In the genomic region with DNA sequence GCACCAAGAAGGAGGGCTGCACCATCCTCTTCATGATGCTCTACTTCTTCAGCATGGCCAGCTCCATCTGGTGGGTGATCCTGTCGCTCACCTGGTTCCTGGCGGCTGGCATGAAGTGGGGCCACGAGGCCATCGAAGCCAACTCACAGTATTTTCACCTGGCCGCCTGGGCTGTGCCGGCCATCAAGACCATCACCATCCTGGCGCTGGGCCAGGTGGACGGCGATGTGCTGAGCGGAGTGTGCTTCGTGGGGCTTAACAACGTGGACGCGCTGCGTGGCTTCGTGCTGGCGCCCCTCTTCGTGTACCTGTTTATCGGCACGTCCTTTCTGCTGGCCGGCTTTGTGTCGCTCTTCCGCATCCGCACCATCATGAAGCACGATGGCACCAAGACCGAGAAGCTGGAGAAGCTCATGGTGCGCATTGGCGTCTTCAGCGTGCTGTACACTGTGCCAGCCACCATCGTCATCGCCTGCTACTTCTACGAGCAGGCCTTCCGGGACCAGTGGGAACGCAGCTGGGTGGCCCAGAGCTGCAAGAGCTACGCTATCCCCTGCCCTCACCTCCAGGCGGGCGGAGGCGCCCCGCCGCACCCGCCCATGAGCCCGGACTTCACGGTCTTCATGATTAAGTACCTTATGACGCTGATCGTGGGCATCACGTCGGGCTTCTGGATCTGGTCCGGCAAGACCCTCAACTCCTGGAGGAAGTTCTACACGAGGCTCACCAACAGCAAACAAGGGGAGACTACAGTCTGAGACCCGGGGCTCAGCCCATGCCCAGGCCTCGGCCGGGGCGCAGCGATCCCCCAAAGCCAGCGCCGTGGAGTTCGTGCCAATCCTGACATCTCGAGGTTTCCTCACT, we compare ENCODE assay signal across 8 cellular contexts. TPM values are rescaled to one million over a fixed set of nuclear protein-coding genes. Genes with fewer than 3 reads are reported as not detected.
DNase-seq lines count a peak whose midpoint lies in the region; ATAC-seq, FAIRE-seq and TF ChIP-seq lines count a peak whose summit lies in the region.

No MANE protein-coding gene starts in this region.

- WGBS in right cardiac atrium, result 32% methylated on average over 58 of the region's 58 CpGs

- peaks cover 32% of the 10 kb centered on the region for H3K27me3 Mint-ChIP-seq in activated T-helper 1 cell treated with anti-CD3 and anti-CD28 coated beads, Interleukin-12 subunit alpha, Interleukin-12 subunit beta, Interleukin-2, Interleukin-4 antibody, amounts not matched to agents 30 ng/mL and 10 ng/mL and 1 ng/mL, durations not matched to agents 14 hours and 24 hours and 36 hours (ENCODE audit: insufficient read depth)

- H3K4me3 ChIP-seq in GM06990 (replicated peaks; ENCODE audit: low read depth, low read length) (no peak overlapping the region), right cardiac atrium (ENCODE audit: low read length) (peak overlapping the region; percentile 86), gastrocnemius medialis (peak overlapping the region; percentile 62 to 85 (median 74))

- no peak for TF ChIP-seq POLR2A in gastrocnemius medialis (IDR thresholded peaks at IDR 0.05)
- TF ChIP-seq POLR2A in H54 (IDR thresholded peaks at IDR 0.05; ENCODE audit: low read depth, low read length), result no peak

- no peaks in the 10 kb centered on the region for H3K9me3 Mint-ChIP-seq in activated T-helper 1 cell treated with anti-CD3 and anti-CD28 coated beads, Interleukin-12 subunit alpha, Interleukin-12 subunit beta, Interleukin-2, Interleukin-4 antibody, amounts not matched to agents 30 ng/mL and 10 ng/mL and 1 ng/mL, durations not matched to agents 14 hours and 24 hours and 36 hours

- no peaks in the 10 kb centered on the region for H3K27me3 ChIP-seq in GM06990 (replicated peaks; ENCODE audit: control insufficient read depth, insufficient read depth, low read length)
- no peaks in the 10 kb centered on the region for H3K27me3 ChIP-seq in right cardiac atrium (ENCODE audit: control insufficient read depth, insufficient read depth)
- H3K27me3 ChIP-seq in gastrocnemius medialis, result no peaks in the 10 kb centered on the region

- H3K4me1 Mint-ChIP-seq in activated T-helper 1 cell treated with anti-CD3 and anti-CD28 coated beads, Interleukin-12 subunit alpha, Interleukin-12 subunit beta, Interleukin-2, Interleukin-4 antibody, amounts not matched to agents 30 ng/mL and 10 ng/mL and 1 ng/mL, durations not matched to agents 14 hours and 24 hours and 36 hours (ENCODE audit: low read depth), result no peaks in the 10 kb centered on the region

- ATAC-seq in right cardiac atrium (no peak), gastrocnemius medialis (no peak), HG02973 (IDR thresholded peaks at IDR 0.05; ENCODE audit: unreplicated experiment) (no peak)

- H3K9me3 ChIP-seq in right cardiac atrium (ENCODE audit: control insufficient read depth, low read length), result no peaks in the 10 kb centered on the region
- no peaks in the 10 kb centered on the region for H3K9me3 ChIP-seq in gastrocnemius medialis

- in situ Hi-C loops in gastrocnemius medialis (cut with MboI; ENCODE audit: low sequenced_read_pairs in 4 of 4), result no loop called here

- DNase-seq in GM06990 (ENCODE audit: extremely low read depth, insufficient read length) (peak; percentile 17), right cardiac atrium (peak; percentile 69 to 82 (median 79)), gastrocnemius medialis (no peak), H54 (ENCODE audit: insufficient read length, low spot score) (no peak), NCI-H187 (lab: John Stamatoyannopoulos, UW) (no peak)
- no peak for DNase-seq in activated T-helper 1 cell treated with anti-CD3 and anti-CD28 coated beads, Interleukin-12 subunit alpha, Interleukin-12 subunit beta, Interleukin-2, Interleukin-4 antibody, amounts not matched to agents 30 ng/mL and 10 ng/mL and 1 ng/mL, durations not matched to agents 14 hours and 24 hours and 36 hours (ENCODE audit: low spot score)
- DNase-seq in activated CD4-positive, alpha-beta T cell treated with anti-CD3 and anti-CD28 coated beads, Interleukin-2, amount 50 U/mL, for 1 hour, result no peak

- H3K4me3 Mint-ChIP-seq in activated T-helper 1 cell treated with anti-CD3 and anti-CD28 coated beads, Interleukin-12 subunit alpha, Interleukin-12 subunit beta, Interleukin-2, Interleukin-4 antibody, amounts not matched to agents 30 ng/mL and 10 ng/mL and 1 ng/mL, durations not matched to agents 14 hours and 24 hours and 36 hours, result peak overlapping the region; percentile 84

- no peak for FAIRE-seq in H54 (lab: Jason Lieb, UNC)

- H3K27ac ChIP-seq in right cardiac atrium (ENCODE audit: low read length) (peak overlapping the region; percentile 93), gastrocnemius medialis (no peak overlapping the region)

- no peak overlapping the region for H3K27ac Mint-ChIP-seq in activated T-helper 1 cell treated with anti-CD3 and anti-CD28 coated beads, Interleukin-12 subunit alpha, Interleukin-12 subunit beta, Interleukin-2, Interleukin-4 antibody, amounts not matched to agents 30 ng/mL and 10 ng/mL and 1 ng/mL, durations not matched to agents 14 hours and 24 hours and 36 hours

- no peaks in the 10 kb centered on the region for H3K36me3 Mint-ChIP-seq in activated T-helper 1 cell treated with anti-CD3 and anti-CD28 coated beads, Interleukin-12 subunit alpha, Interleukin-12 subunit beta, Interleukin-2, Interleukin-4 antibody, amounts not matched to agents 30 ng/mL and 10 ng/mL and 1 ng/mL, durations not matched to agents 14 hours and 24 hours and 36 hours (ENCODE audit: low read depth)

- H3K4me1 ChIP-seq in right cardiac atrium (ENCODE audit: control insufficient read depth, insufficient read depth, low read length), result peaks cover 3% of the 10 kb centered on the region
- H3K4me1 ChIP-seq in gastrocnemius medialis, result peaks cover 0 to 8% of the 10 kb centered on the region in 2 donors

- TF ChIP-seq CTCF in GM06990 (IDR thresholded peaks at IDR 0.05; ENCODE audit: insufficient read depth, low read length, poor library complexity, severe bottlenecking) (no peak), gastrocnemius medialis (IDR thresholded peaks at IDR 0.05 in 4 of 5, conservative IDR thresholded peaks at IDR 0.05 in 1 of 5) (no peak)

- intact Hi-C loops in activated T-helper 1 cell treated with anti-CD3 and anti-CD28 coated beads, Interleukin-12 subunit alpha, Interleukin-12 subunit beta, Interleukin-2, Interleukin-4 antibody, amounts not matched to agents 30 ng/mL and 10 ng/mL and 1 ng/mL, durations not matched to agents 14 hours and 24 hours and 36 hours (cut with micrococcal nuclease), result no loop called here
- intact Hi-C loops in right cardiac atrium (cut with DNase I) (loop anchor here in 3 of 4 donors (5.0 to 10.0 kb wide), 2 partner anchors 179 to 181 kb away; no protein-coding TSS in a partner anchor), gastrocnemius medialis (cut with DNase I; ENCODE audit: low total_unique reads) (no loop called here)

- H3K36me3 ChIP-seq in GM06990 (ENCODE audit: control insufficient read depth, insufficient read depth, low read length) (no peaks in the 10 kb centered on the region), gastrocnemius medialis (no peaks in the 10 kb centered on the region)

RNA-seq across cellular contexts. Expression of a gene that starts 2.1 kb away (rescaled TPM):
- total RNA-seq in activated T-helper 1 cell treated with anti-CD3 and anti-CD28 coated beads, Interleukin-12 subunit alpha, Interleukin-12 subunit beta, Interleukin-2, Interleukin-4 antibody, amounts not matched to agents 30 ng/mL and 10 ng/mL and 1 ng/mL, durations not matched to agents 14 hours and 24 hours and 36 hours, result 0.70 and 0.86 TPM in 2 replicates
- 10 to 100 TPM; 11.8 to 33.9 (median 27.2) TPM for total RNA-seq in right cardiac atrium
- 15.4 TPM for polyA plus RNA-seq in right cardiac atrium
- total RNA-seq in gastrocnemius medialis, result 1 to 10 TPM; 2.1 to 4.1 (median 3.5) TPM

Comparison
In these comparisons a context has a peak if more than half of its experiments do, and no peak if none do; other contexts are left out.
1. DNase-seq: peak in GM06990 (single experiment) and right cardiac atrium (3 of 3); none in activated T-helper 1 cell treated with anti-CD3 and anti-CD28 coated beads, Interleukin-12 subunit alpha, Interleukin-12 subunit beta, Interleukin-2, Interleukin-4 antibody, amounts not matched to agents 30 ng/mL and 10 ng/mL and 1 ng/mL, durations not matched to agents 14 hours and 24 hours and 36 hours (single experiment), gastrocnemius medialis (0 of 2), H54 (single experiment), NCI-H187 (0 of 2) and activated CD4-positive, alpha-beta T cell treated with anti-CD3 and anti-CD28 coated beads, Interleukin-2, amount 50 U/mL, for 1 hour (single experiment).
2. intact Hi-C loops: an anchor here in right cardiac atrium (5.0 to 10.0 kb wide); none called in activated T-helper 1 cell treated with anti-CD3 and anti-CD28 coated beads, Interleukin-12 subunit alpha, Interleukin-12 subunit beta, Interleukin-2, Interleukin-4 antibody, amounts not matched to agents 30 ng/mL and 10 ng/mL and 1 ng/mL, durations not matched to agents 14 hours and 24 hours and 36 hours and gastrocnemius medialis.